ENCODE assay signal across 14 cellular contexts in genomic region chr5:172506921-172507320, GRCh38. TPM values are rescaled to one million over a fixed set of nuclear protein-coding genes. Genes with fewer than 3 reads are reported as not detected.
A peak's percentile ranks its signal among the peaks of the same experiment; 100 is the strongest.
DNase-seq lines count a peak whose midpoint lies in the region; TF ChIP-seq lines count a peak whose summit lies in the region.
"Had no signal": no experiment of that assay in that cellular context is flagged by ENCODE, and none has a peak within 500 bp of the region (broad histone marks: within the 10 kb centered on the region; RNA-seq: fewer than 3 reads in every experiment).

No MANE protein-coding gene starts in this region.

- H3K4ac ChIP-seq in H9 (ENCODE audit: low read depth, low read length) (no peak overlapping the region), mesendoderm (ENCODE audit: low read depth, low read length) (no peak overlapping the region)

- H3K56ac ChIP-seq in H9 (ENCODE audit: insufficient read length, low read depth, low read length) (no peak overlapping the region), mesendoderm (ENCODE audit: low read length) (no peak overlapping the region)

- H4K91ac ChIP-seq in H9 (ENCODE audit: insufficient read length, low read depth, low read length) = no peak overlapping the region

- intact Hi-C loops in MCF 10A (cut with micrococcal nuclease) = no loop called here

- H3K79me1 ChIP-seq in H9 (ENCODE audit: insufficient read depth, low read depth, low read length, poor library complexity, severe bottlenecking) = no peaks in the 10 kb centered on the region
- no peaks in the 10 kb centered on the region for H3K79me1 ChIP-seq in mesendoderm (ENCODE audit: low read length)

- no peak overlapping the region for H3K4me3 ChIP-seq in coronary artery
- no peak overlapping the region for H3K4me3 ChIP-seq in mesendoderm (ENCODE audit: low read length)
- H3K4me3 ChIP-seq: MG63 had no signal

- H4K20me1 ChIP-seq in H9 (ENCODE audit: control insufficient read depth, insufficient read depth, insufficient read length) = no peaks in the 10 kb centered on the region

- H2BK5ac ChIP-seq in H9 (ENCODE audit: insufficient read length, low read length) (no peak overlapping the region), mesendoderm (ENCODE audit: low read length) (no peak overlapping the region)

- H3K27me3 Mint-ChIP-seq in H9 (ENCODE audit: low read depth) (peaks cover 36% of the 10 kb centered on the region), osteocyte (ENCODE audit: unreplicated experiment) (peaks cover 61% of the 10 kb centered on the region), type B pancreatic cell (peaks cover 26% of the 10 kb centered on the region), MCF 10A (ENCODE audit: insufficient read depth, unreplicated experiment) (no peaks in the 10 kb centered on the region)

- peaks cover 0 to 5% (median 3%) of the 10 kb centered on the region in 3 experiments; a peak in 5 of 7 replicates for H3K36me3 Mint-ChIP-seq in H9 (ENCODE audit: insufficient read depth in 1 of 3, low read depth in 3 of 3)
- no peaks in the 10 kb centered on the region for H3K36me3 Mint-ChIP-seq in osteocyte (ENCODE audit: unreplicated experiment)
- H3K36me3 Mint-ChIP-seq in type B pancreatic cell = no peaks in the 10 kb centered on the region
- H3K36me3 Mint-ChIP-seq in MCF 10A (ENCODE audit: insufficient read depth, unreplicated experiment) = no peaks in the 10 kb centered on the region
- H3K36me3 Mint-ChIP-seq: CD4-positive, alpha-beta memory T cell had no signal

- H3K23ac ChIP-seq in H9 (ENCODE audit: insufficient read length, low read depth, low read length) (no peak overlapping the region), mesendoderm (ENCODE audit: low read length) (no peak overlapping the region)

- H2AFZ ChIP-seq in H9 (ENCODE audit: low read length) = no peak overlapping the region

- no peaks in the 10 kb centered on the region for H3K36me3 ChIP-seq in mesendoderm (ENCODE audit: control insufficient read depth, insufficient read depth, low read length)
- H3K36me3 ChIP-seq: BE2C, MG63 had no signal

- no peaks in the 10 kb centered on the region for H3K23me2 ChIP-seq in H9 (ENCODE audit: insufficient read length, low read depth, low read length, poor library complexity, severe bottlenecking)

- H3K9me3 Mint-ChIP-seq in H9 (peaks cover 7 to 12% of the 10 kb centered on the region in 2 experiments), osteocyte (ENCODE audit: unreplicated experiment) (peaks cover 9% of the 10 kb centered on the region), type B pancreatic cell (no peaks in the 10 kb centered on the region), MCF 10A (ENCODE audit: unreplicated experiment) (peaks cover 3% of the 10 kb centered on the region)

- H3K9me3 ChIP-seq in H9 (ENCODE audit: control insufficient read depth, low read depth, low read length) = no peaks in the 10 kb centered on the region
- H3K9me3 ChIP-seq: BE2C had no signal

- POLR2A ChIA-PET in MCF 10A (lab: Yijun Ruan, JAX) = no interaction called here

- H2BK20ac ChIP-seq in H9 (ENCODE audit: low read depth, low read length, poor library complexity, severe bottlenecking) = no peak overlapping the region

- H4K8ac ChIP-seq in H9 (replicated peaks; ENCODE audit: insufficient read length, low read depth, low read length) (no peak overlapping the region), mesendoderm (ENCODE audit: low read depth, low read length) (no peak overlapping the region)

- CTCF ChIA-PET in MCF 10A (lab: Yijun Ruan, JAX) = interaction anchor here (0.6 kb wide), 1 partner anchor 54 kb away, joined by 4 read pairs; no protein-coding TSS in a partner anchor

- no peaks in the 10 kb centered on the region for H3K79me2 ChIP-seq in H9 (ENCODE audit: insufficient read depth, low read length)
- H3K79me2 ChIP-seq in mesendoderm (ENCODE audit: control insufficient read depth, insufficient read depth, low read length) = no peaks in the 10 kb centered on the region

- H2AK5ac ChIP-seq in H9 (ENCODE audit: insufficient read length, low read length) (no peak overlapping the region), mesendoderm (ENCODE audit: low read length) (no peak overlapping the region)

- H4K5ac ChIP-seq in H9 (ENCODE audit: insufficient read length, low read depth, low read length) (no peak overlapping the region), mesendoderm (ENCODE audit: low read length) (no peak overlapping the region)

- no peak overlapping the region for H3K4me2 ChIP-seq in H9 (ENCODE audit: insufficient read depth, insufficient read length, low read length)
- no peak overlapping the region for H3K4me2 ChIP-seq in mesendoderm (ENCODE audit: low read length)

- H3K18ac ChIP-seq in H9 (ENCODE audit: insufficient read length, low read depth, low read length) (no peak overlapping the region), mesendoderm (ENCODE audit: low read length) (no peak overlapping the region)

- H3K4me1 Mint-ChIP-seq in H9 = peaks cover 5 to 21% of the 10 kb centered on the region in 2 experiments
- H3K4me1 Mint-ChIP-seq in osteocyte (ENCODE audit: unreplicated experiment) = no peaks in the 10 kb centered on the region
- peaks cover 11% of the 10 kb centered on the region for H3K4me1 Mint-ChIP-seq in type B pancreatic cell (ENCODE audit: unreplicated experiment)
- H3K4me1 Mint-ChIP-seq in MCF 10A (ENCODE audit: insufficient read depth, unreplicated experiment) = peaks cover 23% of the 10 kb centered on the region
- H3K4me1 Mint-ChIP-seq: CD4-positive, alpha-beta memory T cell had no signal

- H3K27ac Mint-ChIP-seq in H9 (no peak overlapping the region), osteocyte (ENCODE audit: unreplicated experiment) (no peak overlapping the region), type B pancreatic cell (no peak overlapping the region), MCF 10A (ENCODE audit: low read depth, unreplicated experiment) (no peak overlapping the region)
- H3K27ac Mint-ChIP-seq: CD4-positive, alpha-beta memory T cell; HFFc6 had no signal

- H3K27ac ChIP-seq in H9 (ENCODE audit: insufficient read length, low read depth, low read length) (no peak overlapping the region), coronary artery (no peak overlapping the region), mesendoderm (ENCODE audit: low read depth, low read length) (no peak overlapping the region)

- H3K9ac ChIP-seq in H9 (ENCODE audit: extremely low read depth, insufficient read length, low read length) = no peak overlapping the region
- H3K9ac ChIP-seq in mesendoderm (ENCODE audit: low read length) = no peak overlapping the region

- no peak overlapping the region for H3K14ac ChIP-seq in H9 (ENCODE audit: insufficient read depth, low read length)

- H2BK15ac ChIP-seq in H9 (ENCODE audit: low read depth, low read length) (no peak overlapping the region), mesendoderm (replicated peaks; ENCODE audit: low read depth) (no peak overlapping the region)

- no peak for TF ChIP-seq CTCF in H9 (conservative IDR thresholded peaks at IDR 0.05)
- no peak for TF ChIP-seq CTCF in coronary artery (IDR thresholded peaks at IDR 0.05)
- TF ChIP-seq CTCF in osteocyte (IDR thresholded peaks at IDR 0.05) = no peak
- TF ChIP-seq CTCF in type B pancreatic cell (conservative IDR thresholded peaks at IDR 0.05) = no peak
- TF ChIP-seq CTCF in MCF 10A (IDR thresholded peaks at IDR 0.05; ENCODE audit: unreplicated experiment) = no peak

- H3K4me3 Mint-ChIP-seq in H9 = no peak overlapping the region
- no peak overlapping the region for H3K4me3 Mint-ChIP-seq in osteocyte (ENCODE audit: unreplicated experiment)
- H3K4me3 Mint-ChIP-seq in type B pancreatic cell = no peak overlapping the region
- H3K4me3 Mint-ChIP-seq in MCF 10A (ENCODE audit: unreplicated experiment) = no peak overlapping the region
- H3K4me3 Mint-ChIP-seq: CD4-positive, alpha-beta memory T cell; HFFc6 had no signal

- H2BK120ac ChIP-seq in H9 (ENCODE audit: low read depth, low read length, poor library complexity, severe bottlenecking) = no peak overlapping the region
- H2BK120ac ChIP-seq in mesendoderm (ENCODE audit: low read depth, low read length) = no peak overlapping the region

- H3T11ph ChIP-seq in H9 (ENCODE audit: low read length) = no peak overlapping the region

- no peaks in the 10 kb centered on the region for H3K27me3 ChIP-seq in H9 (ENCODE audit: insufficient read depth, low read length)
- H3K27me3 ChIP-seq in mesendoderm (ENCODE audit: insufficient read depth, low read length, poor library complexity) = no peaks in the 10 kb centered on the region
- H3K27me3 ChIP-seq: BE2C had no signal

- no CpG with 5 or more reads among the region's 2 CpGs for WGBS in H9 (ENCODE audit: extremely low coverage, insufficient read length, low lambda C conversion rate)
- no CpG with 5 or more reads among the region's 2 CpGs for WGBS in mesendoderm (ENCODE audit: extremely low coverage, insufficient coverage, low lambda C conversion rate)

- DNase-seq in H9 (peak; percentile 8), coronary artery (ENCODE audit: low spot score) (peak; percentile 64), osteocyte (ENCODE audit: extremely low spot score, unreplicated experiment) (peak; percentile 53), type B pancreatic cell (ENCODE audit: extremely low spot score, unreplicated experiment) (peak; percentile 51), SKM-1 (lab: John Stamatoyannopoulos, UW; ENCODE audit: unreplicated experiment) (no peak), MCF 10A (ENCODE audit: unreplicated experiment) (no peak), mesendoderm (no peak)
- DNase-seq: BE2C; CD4-positive, alpha-beta memory T cell; HFFc6; KG1; MG63; NCI-H1092 treated with DMSO at 0.1 percent for 48 hours; NCI-H1694 had no signal

- H2BK12ac ChIP-seq in H9 (ENCODE audit: insufficient read length, low read depth, low read length) = no peak overlapping the region

- H3K4me1 ChIP-seq in H9 (ENCODE audit: insufficient read depth, low read length) (no peaks in the 10 kb centered on the region), mesendoderm (ENCODE audit: control insufficient read depth, low read depth, low read length) (no peaks in the 10 kb centered on the region)
- H3K4me1 ChIP-seq: BE2C had no signal

- no TSS peak for BruUV-seq in MCF 10A (replicated peaks; lab: Mats Ljungman, UMichigan)

RNA-seq across cellular contexts. Expression of gene SH3PXD2B, which starts 52.6 kb away (rescaled TPM):
- total RNA-seq in H9 (2021) = 48.1 and 49.0 TPM in 2 replicates
- total RNA-seq in osteocyte = 114 and 125 TPM in 2 replicates
- total RNA-seq in type B pancreatic cell (ENCODE audit: low replicate concordance) = 38.4 and 52.3 TPM in 2 replicates
- total RNA-seq in MCF 10A (2022) = 34.1 and 42.3 TPM in 2 replicates
- 30.7 TPM for polyA plus RNA-seq in mesendoderm (2013, experiment 1 of 2)
- 30.3 TPM for polyA plus RNA-seq in mesendoderm (2013, experiment 2 of 2)
- polyA plus RNA-seq: CD4-positive, alpha-beta memory T cell had no signal

Comparison
In these comparisons a context has a peak if more than half of its experiments do, and no peak if none do; other contexts are left out.
1. DNase-seq: peak in H9 (single experiment), coronary artery (single experiment), osteocyte (single experiment) and type B pancreatic cell (single experiment); none in SKM-1 (single experiment), MCF 10A (single experiment) and mesendoderm (single experiment).